ENCODE assay signal across 8 cellular contexts in genomic region chr15:100627789-100628395, GRCh38. TPM values are rescaled to one million over a fixed set of nuclear protein-coding genes. Genes with fewer than 3 reads are reported as not detected.
DNase-seq lines count a peak whose midpoint lies in the region; ATAC-seq and TF ChIP-seq lines count a peak whose summit lies in the region.

No MANE protein-coding gene starts in this region.

- intact Hi-C loops in dorsolateral prefrontal cortex (cut with DNase I) = loop anchor here (1.0 to 10.0 kb wide), 4 partner anchors 244 to 381 kb away; partner anchors contain the start of gene ALDH1A3 (in 1 of the 2)

- no peaks in the 10 kb centered on the region for H3K27me3 ChIP-seq in dorsolateral prefrontal cortex

- DNase-seq in Ammon's horn (ENCODE audit: low spot score) (peak; percentile 88), NCI-H69 (lab: John Stamatoyannopoulos, UW) (peak; percentile 61), dorsolateral prefrontal cortex (peak in 9 of 10 donors; percentile 44 to 76 (median 58)), medulla oblongata (ENCODE audit: extremely low spot score) (peak; percentile 89)
- peak; percentile 56 to 57 for DNase-seq in activated CD4-positive, alpha-beta T cell treated with anti-CD3 and anti-CD28 coated beads, Interleukin-2, amount 50 U/mL, for 4 hours
- peak; percentile 1 to 46 for DNase-seq in stimulated activated CD8-positive, alpha-beta memory T cell treated with anti-CD3 and anti-CD28 coated beads, Interleukin-15, amount 100 ng/mL, for 4 hours (ENCODE audit: low read depth in 2 of 2)

- no peak overlapping the region for H3K27ac ChIP-seq in dorsolateral prefrontal cortex

- peak; percentile 83 to 99 (median 95) for TF ChIP-seq CTCF in dorsolateral prefrontal cortex (IDR thresholded peaks at IDR 0.05 in 54 of 56, conservative IDR thresholded peaks at IDR 0.05 in 2 of 56; ENCODE audit: low read depth in 1 of 56, partially characterized antibody in 56 of 56)

- no peak overlapping the region for H3K4me3 ChIP-seq in dorsolateral prefrontal cortex

- ATAC-seq in GM18907 (IDR thresholded peaks at IDR 0.05; ENCODE audit: unreplicated experiment) = peak; percentile 79
- peak; percentile 82 for ATAC-seq in HG03280 (IDR thresholded peaks at IDR 0.05; ENCODE audit: unreplicated experiment)

RNA-seq across cellular contexts. Expression of gene ASB7, which starts 25.5 kb away (rescaled TPM):
- 10 to 100 TPM in 114 of 120 experiments, 1 to 10 TPM in 6; 7.9 to 18.5 (median 12.6) TPM for total RNA-seq in dorsolateral prefrontal cortex

RNA-seq across cellular contexts. Expression of gene LINS1, which starts 25.9 kb away (rescaled TPM):
- 10 to 100 TPM; 12.5 to 45.4 (median 28.1) TPM for total RNA-seq in dorsolateral prefrontal cortex

Comparison
In these comparisons a context has a peak if more than half of its experiments do, and no peak if none do; other contexts are left out.
1. DNase-seq: peak in every context shown above with its lines; median percentile 89 in medulla oblongata; 88 in Ammon's horn; 61 in NCI-H69; 58 in dorsolateral prefrontal cortex; 56 in activated CD4-positive, alpha-beta T cell treated with anti-CD3 and anti-CD28 coated beads, Interleukin-2, amount 50 U/mL, for 4 hours; 24 in stimulated activated CD8-positive, alpha-beta memory T cell treated with anti-CD3 and anti-CD28 coated beads, Interleukin-15, amount 100 ng/mL, for 4 hours.